Comparison of ENCODE assay signal across 26 cellular contexts in the genomic region with DNA sequence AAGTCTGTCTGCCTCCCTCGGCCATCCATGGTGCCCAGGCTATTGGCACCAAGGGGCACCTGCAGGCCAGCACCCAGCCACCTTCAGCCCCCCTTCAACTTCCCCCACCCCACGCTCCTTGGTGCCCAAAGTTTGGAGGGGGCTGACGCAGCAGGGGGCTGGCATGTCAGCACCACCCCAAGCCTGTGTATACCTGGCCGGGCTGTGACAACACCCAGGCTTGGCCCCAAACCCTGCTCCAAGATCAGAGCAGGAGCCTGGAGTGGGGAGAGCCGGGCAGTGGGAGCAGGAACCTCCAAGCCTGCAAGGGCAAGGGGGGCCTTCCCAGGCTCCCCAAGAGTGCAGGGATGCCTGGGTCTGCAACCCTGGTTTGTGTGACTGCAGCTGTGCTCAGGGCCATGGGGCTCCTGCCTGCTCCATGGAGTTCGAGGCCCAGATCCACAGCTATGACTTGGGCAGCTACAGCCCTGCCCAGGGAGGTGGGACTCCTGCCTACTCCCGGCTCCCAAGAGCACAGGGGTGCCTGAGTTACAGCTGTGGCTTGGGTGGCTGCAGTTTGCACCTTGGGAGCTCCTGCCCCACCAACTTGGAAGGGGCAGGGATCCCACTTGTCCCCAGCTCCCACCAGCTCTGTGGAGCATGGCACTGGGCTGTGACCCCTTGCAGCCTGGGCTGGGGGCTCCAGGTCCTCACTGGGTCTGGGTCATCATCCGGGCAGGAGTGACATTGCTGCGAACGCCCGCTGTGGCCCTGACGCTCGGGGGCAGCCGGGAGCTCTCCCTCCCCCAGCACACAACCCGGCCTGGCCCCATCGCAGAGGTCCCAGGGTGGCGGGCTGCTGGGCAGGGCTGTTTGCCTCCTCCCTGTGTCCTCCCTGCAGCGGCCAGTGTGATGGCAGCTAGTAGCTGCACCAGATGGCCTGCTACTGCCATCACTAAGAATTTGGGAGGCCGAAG.
"Had no signal": no experiment of that assay in that cellular context is flagged by ENCODE, and none has a peak within 500 bp of the region (broad histone marks: within the 10 kb centered on the region; RNA-seq: fewer than 3 reads in every experiment).

No MANE protein-coding gene starts in this region.

- H3K9me3 ChIP-seq: left ventricle myocardium inferior, mucosa of descending colon, pancreas, prostate gland, testis, thyroid gland, transverse colon, upper lobe of left lung, vagina had no signal

- H3K27me3 ChIP-seq: pancreas, testis, thyroid gland, upper lobe of left lung, vagina had no signal

- H3K36me3 Mint-ChIP-seq: natural killer cell treated with Interleukin-12 subunit alpha and Interleukin-12 subunit beta and Interleukin-15 and Interleukin-18, amount 100 ng/mL, for 72 hours; stimulated activated memory B cell treated with anti-CD40 and anti-IgM and Interleukin-4, amounts not matched to agents 10 μg/mL and 1 μg/mL and 100 μg/mL, for 72 hours had no signal

- H3K27ac ChIP-seq: hepatocyte, left ventricle myocardium inferior, pancreas, prostate gland, spleen, testis, thyroid gland, transverse colon, upper lobe of left lung, vagina had no signal

- H3K27ac Mint-ChIP-seq: natural killer cell treated with Interleukin-12 subunit alpha and Interleukin-12 subunit beta and Interleukin-15 and Interleukin-18, amount 100 ng/mL, for 72 hours; stimulated activated memory B cell treated with anti-CD40 and anti-IgM and Interleukin-4, amounts not matched to agents 10 μg/mL and 1 μg/mL and 100 μg/mL, for 72 hours; stimulated activated naive CD8-positive, alpha-beta T cell treated with anti-CD3 and anti-CD28 coated beads, Interleukin-15, amount 100 ng/mL, for 72 hours had no signal

- H3K4me1 Mint-ChIP-seq: stimulated activated memory B cell treated with anti-CD40 and anti-IgM and Interleukin-4, amounts not matched to agents 10 μg/mL and 1 μg/mL and 100 μg/mL, for 72 hours had no signal

- H3K4me3 ChIP-seq: hepatocyte, left ventricle myocardium inferior, lung, mucosa of descending colon, pancreas, prostate gland, spleen, testis, thyroid gland, transverse colon, upper lobe of left lung, vagina had no signal

- ATAC-seq: mucosa of descending colon; naive thymus-derived CD4-positive, alpha-beta T cell; natural killer cell treated with Interleukin-12 subunit alpha and Interleukin-12 subunit beta and Interleukin-15 and Interleukin-18, amount 100 ng/mL, for 72 hours; pancreas; sciatic nerve; stimulated activated memory B cell treated with anti-CD40 and anti-IgM and Interleukin-4, amounts not matched to agents 10 μg/mL and 1 μg/mL and 100 μg/mL, for 72 hours; stimulated activated naive CD8-positive, alpha-beta T cell treated with anti-CD3 and anti-CD28 coated beads, Interleukin-15, amount 100 ng/mL, for 72 hours had no signal

- H3K4me3 Mint-ChIP-seq: naive thymus-derived CD4-positive, alpha-beta T cell; natural killer cell treated with Interleukin-12 subunit alpha and Interleukin-12 subunit beta and Interleukin-15 and Interleukin-18, amount 100 ng/mL, for 72 hours; stimulated activated memory B cell treated with anti-CD40 and anti-IgM and Interleukin-4, amounts not matched to agents 10 μg/mL and 1 μg/mL and 100 μg/mL, for 72 hours; stimulated activated naive CD8-positive, alpha-beta T cell treated with anti-CD3 and anti-CD28 coated beads, Interleukin-15, amount 100 ng/mL, for 72 hours had no signal

- DNase-seq: islet precursor cell; left ventricle myocardium inferior; midbrain; mucosa of descending colon; naive thymus-derived CD4-positive, alpha-beta T cell; nucleus accumbens; pancreas; retina; right cardiac atrium; small intestine; spleen; stimulated activated CD4-positive, alpha-beta T cell treated with anti-CD3 and anti-CD28 coated beads, Interleukin-4, amount 100 ng/mL, for 24 hours; stimulated activated naive CD4-positive, alpha-beta T cell treated with Interleukin-2 at 50 U/mL for 16 hours; stimulated activated naive CD8-positive, alpha-beta T cell treated with anti-CD3 and anti-CD28 coated beads, Interleukin-15, amount 100 ng/mL, for 72 hours; substantia nigra; testis; transverse colon had no signal

- H3K36me3 ChIP-seq: left ventricle myocardium inferior, pancreas, prostate gland, spleen, thyroid gland, transverse colon, upper lobe of left lung, vagina had no signal

- H3K9me3 Mint-ChIP-seq: natural killer cell treated with Interleukin-12 subunit alpha and Interleukin-12 subunit beta and Interleukin-15 and Interleukin-18, amount 100 ng/mL, for 72 hours had no signal

- H3K4me1 ChIP-seq: left ventricle myocardium inferior, pancreas, prostate gland, testis, thyroid gland, transverse colon, upper lobe of left lung, vagina had no signal
